Comparison of ENCODE assay signal across 2 cellular contexts in the genomic region with DNA sequence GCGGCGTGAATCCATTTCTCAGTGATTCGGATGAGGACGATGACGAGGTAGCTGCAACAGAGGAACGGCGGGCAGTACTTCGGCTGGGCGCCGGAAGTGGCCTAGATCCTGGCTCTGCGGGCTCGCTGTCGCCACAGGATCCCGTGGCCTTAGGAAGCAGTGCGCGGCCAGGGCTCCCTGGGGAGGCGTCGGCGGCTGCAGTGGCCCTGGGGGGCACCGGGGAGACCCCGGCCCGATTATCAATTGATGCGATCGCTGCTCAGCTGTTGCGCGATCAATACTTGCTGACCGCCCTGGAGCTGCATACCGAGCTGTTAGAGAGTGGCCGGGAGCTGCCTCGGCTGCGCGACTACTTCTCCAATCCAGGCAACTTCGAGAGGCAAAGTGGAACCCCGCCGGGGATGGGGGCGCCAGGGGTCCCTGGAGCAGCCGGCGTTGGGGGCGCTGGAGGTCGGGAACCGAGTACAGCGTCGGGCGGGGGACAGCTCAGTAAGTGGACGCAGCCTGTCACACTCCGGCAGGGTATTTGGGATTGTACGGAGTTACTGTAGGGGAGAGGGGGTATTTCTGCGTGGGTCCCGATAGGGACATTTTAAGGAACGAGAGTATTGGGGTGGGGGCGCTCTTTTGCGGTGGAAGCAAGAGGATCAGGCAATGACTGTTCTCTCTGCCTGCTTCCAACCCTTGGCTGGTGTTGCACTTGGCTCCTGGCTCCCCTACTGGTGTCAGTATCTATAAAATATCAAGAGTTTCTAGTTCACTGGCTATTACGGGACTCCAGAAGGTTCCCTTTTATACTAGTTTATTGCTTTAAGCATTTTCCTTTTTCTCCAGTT.
TF ChIP-seq lines count a peak whose summit lies in the region.

No MANE protein-coding gene starts in this region.

TF ChIP-seq in A549, 52 proteins besides CTCF, POLR2A, EP300 and RAD21:
- TF ChIP-seq HDAC2 (IDR thresholded peaks at IDR 0.05) (no peak), KDM5A (IDR thresholded peaks at IDR 0.05) (peak; percentile 73)

TF ChIP-seq in GM12878, 131 proteins besides CTCF, POLR2A, EP300 and RAD21:
- TF ChIP-seq, protein P1, sequence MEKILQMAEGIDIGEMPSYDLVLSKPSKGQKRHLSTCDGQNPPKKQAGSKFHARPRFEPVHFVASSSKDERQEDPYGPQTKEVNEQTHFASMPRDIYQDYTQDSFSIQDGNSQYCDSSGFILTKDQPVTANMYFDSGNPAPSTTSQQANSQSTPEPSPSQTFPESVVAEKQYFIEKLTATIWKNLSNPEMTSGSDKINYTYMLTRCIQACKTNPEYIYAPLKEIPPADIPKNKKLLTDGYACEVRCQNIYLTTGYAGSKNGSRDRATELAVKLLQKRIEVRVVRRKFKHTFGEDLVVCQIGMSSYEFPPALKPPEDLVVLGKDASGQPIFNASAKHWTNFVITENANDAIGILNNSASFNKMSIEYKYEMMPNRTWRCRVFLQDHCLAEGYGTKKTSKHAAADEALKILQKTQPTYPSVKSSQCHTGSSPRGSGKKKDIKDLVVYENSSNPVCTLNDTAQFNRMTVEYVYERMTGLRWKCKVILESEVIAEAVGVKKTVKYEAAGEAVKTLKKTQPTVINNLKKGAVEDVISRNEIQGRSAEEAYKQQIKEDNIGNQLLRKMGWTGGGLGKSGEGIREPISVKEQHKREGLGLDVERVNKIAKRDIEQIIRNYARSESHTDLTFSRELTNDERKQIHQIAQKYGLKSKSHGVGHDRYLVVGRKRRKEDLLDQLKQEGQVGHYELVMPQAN (conservative IDR thresholded peaks at IDR 0.05): 0 out of 2 replicates have a peak, but pooled peaks have one; percentile 2
- TF ChIP-seq GATAD2B (conservative IDR thresholded peaks at IDR 0.05; ENCODE audit: low read depth) (no peak), IKZF1 (conservative IDR thresholded peaks at IDR 0.05) (peak; percentile 28; the same call in 1 of the 2 replicates), ZBTB33 (IDR thresholded peaks at IDR 0.05) (no peak), IKZF2 (IDR thresholded peaks at IDR 0.05) (0 out of 4 replicates have a peak, but pooled peaks of 1 of the 2 experiments have one; percentile 30), BACH1 (IDR thresholded peaks at IDR 0.05; ENCODE audit: borderline replicate concordance) (0 out of 2 replicates have a peak, but pooled peaks have one; percentile 30), ZNF622 (IDR thresholded peaks at IDR 0.05) (no peak), IRF4 (IDR thresholded peaks at IDR 0.05; ENCODE audit: low read depth, low read length) (no peak), ZZZ3 (IDR thresholded peaks at IDR 0.05; ENCODE audit: control insufficient read depth, insufficient read length, low read depth) (no peak), PAX8 (IDR thresholded peaks at IDR 0.05) (no peak), CHD1 (IDR thresholded peaks at IDR 0.05; ENCODE audit: low read depth, low read length) (no peak), SRF (IDR thresholded peaks at IDR 0.05; ENCODE audit: low read depth in 2 of 2, low read length in 2 of 2) (no peak), DPF2 (IDR thresholded peaks at IDR 0.05) (no peak), CREM (IDR thresholded peaks at IDR 0.05; ENCODE audit: low read depth) (no peak; the same call in 1 of the 2 replicates), EED (IDR thresholded peaks at IDR 0.05; ENCODE audit: low read depth) (no peak), CEBPZ (IDR thresholded peaks at IDR 0.05; ENCODE audit: low read depth, low read length) (no peak), RB1 (IDR thresholded peaks at IDR 0.05; ENCODE audit: borderline replicate concordance) (no peak), KLF5 (IDR thresholded peaks at IDR 0.05; ENCODE audit: partially characterized antibody) (no peak), STAT1 (conservative IDR thresholded peaks at IDR 0.05) (no peak), ATF7 (IDR thresholded peaks at IDR 0.05; ENCODE audit: low read depth) (no peak), LARP7 (IDR thresholded peaks at IDR 0.05) (peak; percentile 86), FOS (IDR thresholded peaks at IDR 0.05; ENCODE audit: borderline replicate concordance, extremely low read depth, insufficient read length) (no peak), ZSCAN29 (IDR thresholded peaks at IDR 0.05) (no peak), ZBED1 (IDR thresholded peaks at IDR 0.05; ENCODE audit: borderline replicate concordance) (no peak), MXI1 (IDR thresholded peaks at IDR 0.05; ENCODE audit: low read depth, low read length) (no peak), BCLAF1 (IDR thresholded peaks at IDR 0.05) (no peak), NBN (IDR thresholded peaks at IDR 0.05) (peak; percentile 15; the same call in 1 of the 2 replicates), JUNB (IDR thresholded peaks at IDR 0.05) (no peak), ZNF207 (IDR thresholded peaks at IDR 0.05; ENCODE audit: borderline replicate concordance) (0 out of 2 replicates have a peak, but pooled peaks have one; percentile 22), MEF2B (IDR thresholded peaks at IDR 0.05; ENCODE audit: partially characterized antibody, poor library complexity, severe bottlenecking) (peak; percentile 68)
- TF ChIP-seq, protein P2, sequence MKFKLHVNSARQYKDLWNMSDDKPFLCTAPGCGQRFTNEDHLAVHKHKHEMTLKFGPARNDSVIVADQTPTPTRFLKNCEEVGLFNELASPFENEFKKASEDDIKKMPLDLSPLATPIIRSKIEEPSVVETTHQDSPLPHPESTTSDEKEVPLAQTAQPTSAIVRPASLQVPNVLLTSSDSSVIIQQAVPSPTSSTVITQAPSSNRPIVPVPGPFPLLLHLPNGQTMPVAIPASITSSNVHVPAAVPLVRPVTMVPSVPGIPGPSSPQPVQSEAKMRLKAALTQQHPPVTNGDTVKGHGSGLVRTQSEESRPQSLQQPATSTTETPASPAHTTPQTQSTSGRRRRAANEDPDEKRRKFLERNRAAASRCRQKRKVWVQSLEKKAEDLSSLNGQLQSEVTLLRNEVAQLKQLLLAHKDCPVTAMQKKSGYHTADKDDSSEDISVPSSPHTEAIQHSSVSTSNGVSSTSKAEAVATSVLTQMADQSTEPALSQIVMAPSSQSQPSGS (IDR thresholded peaks at IDR 0.05; ENCODE audit: low read length): no peak
- TF ChIP-seq, protein P3, sequence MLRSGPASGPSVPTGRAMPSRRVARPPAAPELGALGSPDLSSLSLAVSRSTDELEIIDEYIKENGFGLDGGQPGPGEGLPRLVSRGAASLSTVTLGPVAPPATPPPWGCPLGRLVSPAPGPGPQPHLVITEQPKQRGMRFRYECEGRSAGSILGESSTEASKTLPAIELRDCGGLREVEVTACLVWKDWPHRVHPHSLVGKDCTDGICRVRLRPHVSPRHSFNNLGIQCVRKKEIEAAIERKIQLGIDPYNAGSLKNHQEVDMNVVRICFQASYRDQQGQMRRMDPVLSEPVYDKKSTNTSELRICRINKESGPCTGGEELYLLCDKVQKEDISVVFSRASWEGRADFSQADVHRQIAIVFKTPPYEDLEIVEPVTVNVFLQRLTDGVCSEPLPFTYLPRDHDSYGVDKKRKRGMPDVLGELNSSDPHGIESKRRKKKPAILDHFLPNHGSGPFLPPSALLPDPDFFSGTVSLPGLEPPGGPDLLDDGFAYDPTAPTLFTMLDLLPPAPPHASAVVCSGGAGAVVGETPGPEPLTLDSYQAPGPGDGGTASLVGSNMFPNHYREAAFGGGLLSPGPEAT (IDR thresholded peaks at IDR 0.05; ENCODE audit: low read depth): no peak; the same call in 1 of the 2 replicates
- TF ChIP-seq, protein P4, sequence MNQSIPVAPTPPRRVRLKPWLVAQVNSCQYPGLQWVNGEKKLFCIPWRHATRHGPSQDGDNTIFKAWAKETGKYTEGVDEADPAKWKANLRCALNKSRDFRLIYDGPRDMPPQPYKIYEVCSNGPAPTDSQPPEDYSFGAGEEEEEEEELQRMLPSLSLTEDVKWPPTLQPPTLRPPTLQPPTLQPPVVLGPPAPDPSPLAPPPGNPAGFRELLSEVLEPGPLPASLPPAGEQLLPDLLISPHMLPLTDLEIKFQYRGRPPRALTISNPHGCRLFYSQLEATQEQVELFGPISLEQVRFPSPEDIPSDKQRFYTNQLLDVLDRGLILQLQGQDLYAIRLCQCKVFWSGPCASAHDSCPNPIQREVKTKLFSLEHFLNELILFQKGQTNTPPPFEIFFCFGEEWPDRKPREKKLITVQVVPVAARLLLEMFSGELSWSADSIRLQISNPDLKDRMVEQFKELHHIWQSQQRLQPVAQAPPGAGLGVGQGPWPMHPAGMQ (IDR thresholded peaks at IDR 0.05; ENCODE audit: borderline replicate concordance): no peak
